In the genomic region with DNA sequence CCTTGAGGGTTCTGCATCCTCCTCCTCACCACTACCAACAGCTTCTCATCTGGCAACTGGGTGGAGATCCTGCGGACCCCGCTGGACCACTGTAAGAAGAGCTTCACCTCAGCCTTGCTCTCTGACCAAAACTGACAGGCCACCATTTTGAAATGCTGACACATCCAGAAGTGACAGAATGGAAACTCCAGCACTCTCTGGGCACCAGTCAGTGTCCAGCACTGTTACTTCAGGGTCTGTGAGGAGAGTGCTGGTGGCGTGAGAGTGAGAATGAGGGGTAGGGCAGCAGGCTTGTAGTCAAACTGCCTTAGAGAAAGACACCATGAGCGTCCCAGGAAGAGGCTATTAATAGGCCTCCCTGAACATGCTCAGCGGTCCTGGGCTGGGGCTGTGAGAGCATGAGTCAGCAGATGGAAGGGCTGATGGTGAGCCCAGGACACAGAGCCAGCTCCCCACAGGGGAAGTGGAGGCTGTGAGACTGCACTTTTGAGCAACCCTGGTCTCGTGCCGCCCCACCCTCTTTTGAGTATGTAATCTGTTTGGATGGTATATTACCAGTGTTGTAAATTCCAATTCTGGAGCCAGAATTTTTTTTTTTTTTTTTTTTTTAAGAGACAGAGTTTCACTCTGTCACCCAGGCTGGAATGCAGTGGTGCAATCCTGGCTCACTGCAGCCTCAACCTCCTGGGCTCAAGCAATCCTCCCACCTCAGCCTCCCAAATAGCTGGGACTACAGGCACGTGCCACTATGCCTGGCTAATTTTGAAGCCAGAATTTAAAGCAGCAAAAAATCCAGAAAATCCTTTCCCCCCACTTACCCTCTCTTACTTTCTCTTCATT, we compare ENCODE assay signal across 8 cellular contexts. TPM values are rescaled to one million over a fixed set of nuclear protein-coding genes. Genes with fewer than 3 reads are reported as not detected.
DNase-seq lines count a peak whose midpoint lies in the region; ATAC-seq and TF ChIP-seq lines count a peak whose summit lies in the region.

No MANE protein-coding gene starts in this region.

- no peak for ATAC-seq in activated T-cell treated with anti-CD3 and anti-CD28 coated beads, Interleukin-2, amount 50 U/mL, for 4 hours

- no peak overlapping the region for H3K4me3 Mint-ChIP-seq in activated T-cell treated with anti-CD3 and anti-CD28 coated beads, Interleukin-2, amount 50 U/mL, for 4 hours

- H3K4me3 ChIP-seq in NB4 (ENCODE audit: low read depth, low read length), result no peak overlapping the region

- H3K27me3 Mint-ChIP-seq in activated T-cell treated with anti-CD3 and anti-CD28 coated beads, Interleukin-2, amount 50 U/mL, for 4 hours (ENCODE audit: low read depth), result no peaks in the 10 kb centered on the region

- TF ChIP-seq POLR2A in NB4 (IDR thresholded peaks at IDR 0.05; ENCODE audit: extremely low read depth, insufficient read length), result no peak

- H3K4me1 Mint-ChIP-seq in activated T-cell treated with anti-CD3 and anti-CD28 coated beads, Interleukin-2, amount 50 U/mL, for 4 hours (ENCODE audit: low read depth), result no peaks in the 10 kb centered on the region

- DNase-seq in CD1c-positive myeloid dendritic cell (ENCODE audit: extremely low spot score), result peak; percentile 90
- DNase-seq in NB4 (ENCODE audit: low read depth), result peak; percentile 95
- DNase-seq in dedifferentiated amniotic fluid mesenchymal stem cell (ENCODE audit: extremely low spot score), result peak; percentile 98
- peak; percentile 72 for DNase-seq in mucosa of gallbladder (ENCODE audit: low spot score)
- no peak for DNase-seq in NCI-H1694 treated with DMSO at 0.1 percent for 48 hours (lab: John Stamatoyannopoulos, UW)
- no peak for DNase-seq in NCI-H146 treated with DMSO at 0.1 percent for 48 hours (lab: John Stamatoyannopoulos, UW; ENCODE audit: unreplicated experiment)
- no peak for DNase-seq in NCI-H82 treated with DMSO at 0.1 percent for 48 hours (lab: John Stamatoyannopoulos, UW; ENCODE audit: unreplicated experiment)
- no peak for DNase-seq in activated T-cell treated with anti-CD3 and anti-CD28 coated beads, Interleukin-2, amount 50 U/mL, for 4 hours

- H3K36me3 Mint-ChIP-seq in activated T-cell treated with anti-CD3 and anti-CD28 coated beads, Interleukin-2, amount 50 U/mL, for 4 hours (ENCODE audit: insufficient read depth), result no peaks in the 10 kb centered on the region

- no peak for TF ChIP-seq CTCF in NB4 (IDR thresholded peaks at IDR 0.05; ENCODE audit: low read depth, low read length)

- no peaks in the 10 kb centered on the region for H3K9me3 Mint-ChIP-seq in activated T-cell treated with anti-CD3 and anti-CD28 coated beads, Interleukin-2, amount 50 U/mL, for 4 hours

RNA-seq across cellular contexts. Expression of gene SLC30A1, which starts 34.4 kb away (rescaled TPM):
- 28.1 TPM for total RNA-seq in mucosa of gallbladder
- total RNA-seq in activated T-cell treated with anti-CD3 and anti-CD28 coated beads, Interleukin-2, amount 50 U/mL, for 4 hours, result 10 to 100 TPM; 16.7 to 17.9 (median 17.2) TPM

Comparison
In these comparisons a context has a peak if more than half of its experiments do, and no peak if none do; other contexts are left out.
1. DNase-seq: peak in CD1c-positive myeloid dendritic cell (single experiment), NB4 (single experiment), dedifferentiated amniotic fluid mesenchymal stem cell (single experiment) and mucosa of gallbladder (single experiment); none in NCI-H1694 treated with DMSO at 0.1 percent for 48 hours (single experiment), NCI-H146 treated with DMSO at 0.1 percent for 48 hours (single experiment), NCI-H82 treated with DMSO at 0.1 percent for 48 hours (single experiment) and activated T-cell treated with anti-CD3 and anti-CD28 coated beads, Interleukin-2, amount 50 U/mL, for 4 hours (single experiment).